2 cellular contexts compared by ENCODE assay signal in the genomic region with DNA sequence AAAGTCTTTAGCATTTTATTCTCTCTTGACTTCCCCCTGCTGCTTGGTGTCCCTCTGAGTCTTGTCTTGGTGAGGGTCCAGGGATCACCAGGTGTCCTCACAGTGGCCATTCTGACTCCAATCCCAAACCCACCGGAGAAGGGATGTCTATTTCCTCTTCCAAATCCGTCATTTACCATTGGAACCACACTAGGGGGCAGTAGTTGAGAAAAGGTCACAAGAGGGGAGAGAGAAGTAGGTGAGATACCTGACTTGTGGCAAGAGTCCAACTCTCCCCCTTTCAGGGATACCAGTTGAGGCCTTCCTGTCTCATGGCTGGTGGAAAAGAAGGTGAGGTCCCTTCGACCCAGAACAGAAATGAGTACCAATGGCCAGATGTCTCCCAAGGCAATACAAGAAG. TPM values are rescaled to one million over a fixed set of nuclear protein-coding genes. Genes with fewer than 3 reads are reported as not detected.
"Had no signal": no experiment of that assay in that cellular context is flagged by ENCODE, and none has a peak within 500 bp of the region (broad histone marks: within the 10 kb centered on the region; RNA-seq: fewer than 3 reads in every experiment).

No MANE protein-coding gene starts in this region.

RNA-seq across cellular contexts. Expression of a gene that starts 21.9 kb away (rescaled TPM):
- total RNA-seq: left lobe of liver had no signal
- polyA plus RNA-seq: keratinocyte had no signal
